23 cellular contexts compared by ENCODE assay signal in genomic region chr4:3867403-3868100, GRCh38.
"Had no signal": no experiment of that assay in that cellular context is flagged by ENCODE, and none has a peak within 500 bp of the region (broad histone marks: within the 10 kb centered on the region; RNA-seq: fewer than 3 reads in every experiment).

No MANE protein-coding gene starts in this region.

- H3K4me1 ChIP-seq: prostate gland had no signal

- ATAC-seq: activated CD4-positive, CD25-positive, alpha-beta regulatory T cell treated with anti-CD3 and anti-CD28 coated beads, Interleukin-2, amount 50 U/mL, for 24 hours; activated CD8-positive, alpha-beta T cell treated with anti-CD3 and anti-CD28 coated beads, Interleukin-2, amount 10 ng/mL, durations not matched to agents 7 days and 5 days; activated T-cell treated with anti-CD3 and anti-CD28 coated beads, Interleukin-2, amount 50 U/mL, for 72 hours; left lung; mucosa of descending colon had no signal

- H3K9me3 ChIP-seq: mucosa of descending colon, prostate gland, right atrium auricular region, tibial nerve, uterus had no signal

- H3K27ac Mint-ChIP-seq: activated CD4-positive, alpha-beta T cell treated with anti-CD3 and anti-CD28 coated beads, Interleukin-2, amount 10 ng/mL, durations not matched to agents 7 days and 5 days; activated CD8-positive, alpha-beta T cell treated with anti-CD3 and anti-CD28 coated beads, Interleukin-2, amount 10 ng/mL, durations not matched to agents 7 days and 5 days; activated naive CD8-positive, alpha-beta T cell treated with anti-CD3 and anti-CD28 coated beads for 36 hours; activated T-cell treated with anti-CD3 and anti-CD28 coated beads, Interleukin-2, amount 50 U/mL, for 72 hours; naive B cell; stimulated activated naive CD8-positive, alpha-beta T cell treated with anti-CD3 and anti-CD28 coated beads, Interleukin-15, Interleukin-2, amounts not matched to agents 100 ng/mL and 50 ng/mL, for 24 hours; T-helper 1 cell treated with Interleukin-12 subunit alpha and Interleukin-12 subunit beta and Interleukin-4 antibody, amounts not matched to agents 30 μg/mL and 1 μg/mL, for 36 hours had no signal

- H3K4me3 ChIP-seq: dorsolateral prefrontal cortex, left lung, mucosa of descending colon, prostate gland, right atrium auricular region, skin epidermis, tibial nerve, uterus had no signal

- DNase-seq: activated CD4-positive, alpha-beta T cell treated with anti-CD3 and anti-CD28 coated beads, Interleukin-2, amount 10 ng/mL, durations not matched to agents 7 days and 5 days; activated CD8-positive, alpha-beta memory T cell treated with anti-CD3 and anti-CD28 coated beads, Interleukin-2, amount 50 U/mL, for 4 hours; activated naive CD4-positive, alpha-beta T cell; activated naive CD8-positive, alpha-beta T cell treated with anti-CD3 and anti-CD28 coated beads for 36 hours; activated T-cell treated with anti-CD3 and anti-CD28 coated beads, Interleukin-2, amount 50 U/mL, for 72 hours; amniotic stem cell; foreskin melanocyte; mucosa of descending colon; naive B cell; stimulated activated CD4-positive, alpha-beta T cell treated with anti-CD3 and anti-CD28 coated beads, Interleukin-15, amount 100 ng/mL, for 24 hours; stimulated activated CD4-positive, alpha-beta T cell treated with anti-CD3 and anti-CD28 coated beads, Interleukin-2, amount 100 ng/mL, for 48 hours had no signal

- H3K36me3 Mint-ChIP-seq: activated naive CD8-positive, alpha-beta T cell treated with anti-CD3 and anti-CD28 coated beads for 36 hours had no signal

- H3K27ac ChIP-seq: dorsolateral prefrontal cortex, left lung, prostate gland, right atrium auricular region, skin epidermis, tibial nerve, uterus had no signal

- H3K9me3 Mint-ChIP-seq: activated CD4-positive, alpha-beta T cell treated with anti-CD3 and anti-CD28 coated beads, Interleukin-2, amount 10 ng/mL, durations not matched to agents 7 days and 5 days; activated naive CD8-positive, alpha-beta T cell treated with anti-CD3 and anti-CD28 coated beads for 36 hours; activated T-cell treated with anti-CD3 and anti-CD28 coated beads, Interleukin-2, amount 50 U/mL, for 72 hours; neural crest cell; stimulated activated naive CD8-positive, alpha-beta T cell treated with anti-CD3 and anti-CD28 coated beads, Interleukin-15, Interleukin-2, amounts not matched to agents 100 ng/mL and 50 ng/mL, for 24 hours; T-helper 1 cell treated with Interleukin-12 subunit alpha and Interleukin-12 subunit beta and Interleukin-4 antibody, amounts not matched to agents 30 μg/mL and 1 μg/mL, for 36 hours had no signal

- H3K36me3 ChIP-seq: left lung, prostate gland, right atrium auricular region, tibial nerve, uterus had no signal

- H3K4me3 Mint-ChIP-seq: activated CD4-positive, alpha-beta T cell treated with anti-CD3 and anti-CD28 coated beads, Interleukin-2, amount 10 ng/mL, durations not matched to agents 7 days and 5 days; activated CD8-positive, alpha-beta T cell treated with anti-CD3 and anti-CD28 coated beads, Interleukin-2, amount 10 ng/mL, durations not matched to agents 7 days and 5 days; activated naive CD8-positive, alpha-beta T cell treated with anti-CD3 and anti-CD28 coated beads for 36 hours; activated T-cell treated with anti-CD3 and anti-CD28 coated beads, Interleukin-2, amount 50 U/mL, for 72 hours; neural crest cell; stimulated activated naive CD8-positive, alpha-beta T cell treated with anti-CD3 and anti-CD28 coated beads, Interleukin-15, Interleukin-2, amounts not matched to agents 100 ng/mL and 50 ng/mL, for 24 hours; T-helper 1 cell treated with Interleukin-12 subunit alpha and Interleukin-12 subunit beta and Interleukin-4 antibody, amounts not matched to agents 30 μg/mL and 1 μg/mL, for 36 hours had no signal
